13 cellular contexts compared by ENCODE assay signal in genomic region chr2:240209493-240209892, GRCh38.
"Had no signal": no experiment of that assay in that cellular context is flagged by ENCODE, and none has a peak within 500 bp of the region (broad histone marks: within the 10 kb centered on the region; RNA-seq: fewer than 3 reads in every experiment).

No MANE protein-coding gene starts in this region.

- H3K4me1 ChIP-seq: heart right ventricle had no signal

- DNase-seq: activated CD4-positive, alpha-beta T cell treated with anti-CD3 and anti-CD28 coated beads, Interleukin-2, amount 10 ng/mL, durations not matched to agents 24 days and 14 days; activated CD8-positive, alpha-beta T cell treated with anti-CD3 and anti-CD28 coated beads, Interleukin-2, amount 10 ng/mL, durations not matched to agents 7 days and 5 days; activated naive CD8-positive, alpha-beta T cell treated with anti-CD3 and anti-CD28 coated beads, Interleukin-2, amount 10 ng/mL, durations not matched to agents 7 days and 5 days; amniotic stem cell; dermis blood vessel endothelial cell; effector CD8-positive, alpha-beta T cell; erythroblast; heart right ventricle; kidney; natural killer cell; stimulated activated CD4-positive, alpha-beta T cell treated with anti-CD3 and anti-CD28 coated beads, Interleukin-4, amount 100 ng/mL, for 1 hour; stimulated activated naive CD4-positive, alpha-beta T cell treated with Interleukin-2 at 50 U/mL for 16 hours; thyroid gland had no signal

- H3K4me3 ChIP-seq: heart right ventricle, thyroid gland had no signal

- H3K27ac ChIP-seq: heart right ventricle, thyroid gland had no signal

- H3K9me3 ChIP-seq: thyroid gland had no signal

- H3K36me3 ChIP-seq: heart right ventricle, thyroid gland had no signal

- H3K27me3 ChIP-seq: thyroid gland had no signal
